In the genomic region with DNA sequence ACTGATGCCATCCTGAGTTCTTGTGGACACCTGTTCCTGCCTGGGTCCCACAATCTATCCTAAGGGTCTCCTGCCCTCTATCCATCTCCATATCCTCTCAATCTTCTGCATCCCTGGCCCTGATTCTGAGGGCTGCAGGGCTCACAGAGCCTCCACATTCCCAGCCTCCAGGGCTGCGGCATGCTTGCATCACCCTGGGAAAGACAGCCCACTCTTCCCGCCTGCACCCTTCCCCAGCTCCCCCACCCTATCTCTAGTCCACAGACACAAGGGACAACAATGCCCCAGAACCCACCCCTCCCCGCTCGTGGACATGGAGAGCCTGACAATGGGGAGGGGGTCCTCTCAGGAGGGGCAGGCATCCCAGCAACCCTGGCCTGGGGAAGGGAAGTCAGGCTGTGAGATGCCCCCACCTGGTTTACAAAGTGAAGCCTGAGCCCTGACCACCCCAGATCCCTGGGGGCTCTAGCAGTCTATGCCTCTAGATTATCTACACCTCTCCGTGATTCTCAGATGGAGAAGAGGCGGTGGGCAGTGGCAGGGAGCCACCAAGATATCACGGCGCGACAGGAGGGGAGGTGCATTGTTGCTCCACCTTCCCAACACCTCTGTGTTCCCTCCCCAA, we compare ENCODE assay signal across 1 cellular context.
A peak's percentile ranks its signal among the peaks of the same experiment; 100 is the strongest.
TF ChIP-seq lines count a peak whose summit lies in the region.

No MANE protein-coding gene starts in this region.

TF ChIP-seq in HEK293, 187 proteins besides CTCF, POLR2A, EP300 and RAD21:
- TF ChIP-seq EGR2 (tag by site-specific recombination; IDR thresholded peaks at IDR 0.05; ENCODE audit: low read depth), result 0 out of 2 replicates have a peak, but pooled peaks have one; percentile 15
- TF ChIP-seq SP7 (tag by site-specific recombination; IDR thresholded peaks at IDR 0.05), result no peak
- no peak for TF ChIP-seq ZNF555 (tag by site-specific recombination; conservative IDR thresholded peaks at IDR 0.05)
- TF ChIP-seq ZBTB7A (tag by site-specific recombination; IDR thresholded peaks at IDR 0.05; ENCODE audit: low read depth), result no peak
- no peak for TF ChIP-seq ZNF416 (tag by site-specific recombination; IDR thresholded peaks at IDR 0.05)
TF ChIP-seq in HEK293: peak in this region for 1.
